Comparison of ENCODE assay signal across 1 cellular context in genomic region chr11:83193315-83194283, GRCh38.
TF ChIP-seq lines count a peak whose summit lies in the region.

Gene ANKRD42, plus strand, starts transcription at chr11:83193712. Its CDS starts 959 bp downstream, at chr11:83194671.

TF ChIP-seq in HepG2, 621 proteins besides CTCF, POLR2A, EP300 and RAD21 (continued from another document):
- TF ChIP-seq ZNF205 (CRISPR knock-in tag; IDR thresholded peaks at IDR 0.05): peak; percentile 73
- no peak for TF ChIP-seq FOXO1 (CRISPR knock-in tag; IDR thresholded peaks at IDR 0.05)
- no peak for TF ChIP-seq HNRNPH1 (optimal IDR thresholded peaks at IDR 0.05; ENCODE audit: low read depth, low read length)
- no peak for TF ChIP-seq CCDC6 (CRISPR knock-in tag; IDR thresholded peaks at IDR 0.05)
- TF ChIP-seq ZNF7 (CRISPR knock-in tag; IDR thresholded peaks at IDR 0.05): no peak
- TF ChIP-seq ZBTB25 (CRISPR knock-in tag; IDR thresholded peaks at IDR 0.05): peak; percentile 55; the same call in 1 of the 2 replicates
- TF ChIP-seq ZNF362 (CRISPR knock-in tag; IDR thresholded peaks at IDR 0.05; ENCODE audit: borderline replicate concordance): no peak
- no peak for TF ChIP-seq THYN1 (CRISPR knock-in tag; IDR thresholded peaks at IDR 0.05; ENCODE audit: borderline replicate concordance, low read depth)
- no peak for TF ChIP-seq ZNF282 (IDR thresholded peaks at IDR 0.05; ENCODE audit: partially characterized antibody)
- peak; percentile 49; the same call in 1 of the 2 replicates for TF ChIP-seq GATAD2A (CRISPR knock-in tag; IDR thresholded peaks at IDR 0.05)
- TF ChIP-seq FLYWCH1 (CRISPR knock-in tag; IDR thresholded peaks at IDR 0.05): no peak
- TF ChIP-seq ELF1 (CRISPR knock-in tag; IDR thresholded peaks at IDR 0.05): peak; percentile 98
- TF ChIP-seq ZNF333 (CRISPR knock-in tag; IDR thresholded peaks at IDR 0.05; ENCODE audit: borderline replicate concordance): no peak
- no peak for TF ChIP-seq MIER3 (CRISPR knock-in tag; IDR thresholded peaks at IDR 0.05; ENCODE audit: borderline replicate concordance)
- TF ChIP-seq SNAPC5 (CRISPR knock-in tag; IDR thresholded peaks at IDR 0.05; ENCODE audit: borderline replicate concordance): no peak
- no peak for TF ChIP-seq ZNF543 (CRISPR knock-in tag; IDR thresholded peaks at IDR 0.05)
- TF ChIP-seq ZMYM4 (CRISPR knock-in tag; IDR thresholded peaks at IDR 0.05): peak; percentile 73
- no peak for TF ChIP-seq ZNF138 (CRISPR knock-in tag; IDR thresholded peaks at IDR 0.05; ENCODE audit: low read depth)
